21 cellular contexts compared by ENCODE assay signal in genomic region chr2:11101430-11101829, GRCh38.
"Had no signal": no experiment of that assay in that cellular context is flagged by ENCODE, and none has a peak within 500 bp of the region (broad histone marks: within the 10 kb centered on the region; RNA-seq: fewer than 3 reads in every experiment).

No MANE protein-coding gene starts in this region.

- DNase-seq: dermis blood vessel endothelial cell; effector memory CD8-positive, alpha-beta T cell; erythroblast; gastrocnemius medialis; left ventricle myocardium superior; lower lobe of right lung; mucosa of descending colon; naive B cell; ovary; posterior cingulate gyrus; psoas muscle; right cardiac atrium; spleen; stimulated activated CD4-positive, alpha-beta T cell treated with anti-CD3 and anti-CD28 coated beads, Interleukin-4, amount 100 ng/mL, for 4 hours; stimulated activated naive CD8-positive, alpha-beta T cell treated with anti-CD3 and anti-CD28 coated beads, Interleukin-15, Interleukin-2, amounts not matched to agents 100 U/mL and 50 U/mL, for 24 hours; substantia nigra; upper lobe of left lung; uterus had no signal

- H3K36me3 Mint-ChIP-seq: naive B cell; natural killer cell treated with Interleukin-12 subunit alpha and Interleukin-12 subunit beta and Interleukin-15 and Interleukin-18, amount 100 ng/mL, for 72 hours; stimulated activated memory B cell treated with anti-CD40 and anti-IgM and Interleukin-4, amounts not matched to agents 10 μg/mL and 1 μg/mL and 100 μg/mL, for 72 hours had no signal

- H3K9me3 Mint-ChIP-seq: effector memory CD8-positive, alpha-beta T cell; naive B cell; natural killer cell treated with Interleukin-12 subunit alpha and Interleukin-12 subunit beta and Interleukin-15 and Interleukin-18, amount 100 ng/mL, for 72 hours; neural crest cell; stimulated activated memory B cell treated with anti-CD40 and anti-IgM and Interleukin-4, amounts not matched to agents 10 μg/mL and 1 μg/mL and 100 μg/mL, for 72 hours had no signal

- H3K27ac Mint-ChIP-seq: effector memory CD8-positive, alpha-beta T cell; naive B cell; natural killer cell treated with Interleukin-12 subunit alpha and Interleukin-12 subunit beta and Interleukin-15 and Interleukin-18, amount 100 ng/mL, for 72 hours; stimulated activated memory B cell treated with anti-CD40 and anti-IgM and Interleukin-4, amounts not matched to agents 10 μg/mL and 1 μg/mL and 100 μg/mL, for 72 hours had no signal

- H3K27me3 Mint-ChIP-seq: effector memory CD8-positive, alpha-beta T cell had no signal

- H3K4me3 Mint-ChIP-seq: effector memory CD8-positive, alpha-beta T cell; naive B cell; natural killer cell treated with Interleukin-12 subunit alpha and Interleukin-12 subunit beta and Interleukin-15 and Interleukin-18, amount 100 ng/mL, for 72 hours; neural crest cell; stimulated activated memory B cell treated with anti-CD40 and anti-IgM and Interleukin-4, amounts not matched to agents 10 μg/mL and 1 μg/mL and 100 μg/mL, for 72 hours had no signal

- H3K4me1 Mint-ChIP-seq: naive B cell; neural crest cell; stimulated activated memory B cell treated with anti-CD40 and anti-IgM and Interleukin-4, amounts not matched to agents 10 μg/mL and 1 μg/mL and 100 μg/mL, for 72 hours had no signal
